In the genomic region with DNA sequence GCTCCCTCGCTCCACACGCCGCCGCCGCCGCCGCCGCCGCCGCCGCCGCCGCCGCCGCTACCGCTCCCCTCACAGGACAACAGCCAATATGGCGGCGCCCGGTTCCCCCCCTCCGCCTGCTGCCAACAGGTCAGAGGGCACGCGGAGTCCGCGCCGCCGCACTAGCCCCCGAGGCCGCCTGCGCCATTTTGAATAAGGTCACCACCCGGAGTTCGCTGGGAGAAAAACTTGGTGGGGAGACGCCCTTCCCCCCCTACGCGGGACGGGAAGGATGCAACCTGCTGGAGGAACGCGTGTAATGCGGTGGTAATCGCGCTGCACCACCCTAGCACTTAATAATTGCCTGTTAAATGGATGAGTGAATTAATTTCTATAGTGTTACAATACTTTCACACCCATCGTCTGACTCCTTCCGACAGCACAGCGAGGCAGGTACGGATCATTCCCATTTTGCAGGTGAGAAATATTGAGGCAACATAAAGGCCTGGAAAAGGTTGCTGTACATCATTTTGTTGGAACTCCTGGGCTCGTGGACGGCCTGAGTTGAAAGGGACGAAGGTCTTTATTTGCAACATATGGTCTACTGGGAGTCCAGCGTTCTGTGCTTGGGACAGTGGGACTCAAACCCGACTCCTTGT, we compare ENCODE assay signal across 8 cellular contexts. TPM values are rescaled to one million over a fixed set of nuclear protein-coding genes. Genes with fewer than 3 reads are reported as not detected.
DNase-seq lines count a peak whose midpoint lies in the region; ATAC-seq and TF ChIP-seq lines count a peak whose summit lies in the region.

A gene (minus strand): TSS at position 90 of the 638 bp plus-strand sequence. CDS start 105 bp downstream, outside the sequence.

- H3K9ac ChIP-seq in trophoblast cell (ENCODE audit: low read length), result peak within 1 kb of the TSS; percentile 94

- peaks cover 16% of the 10 kb centered on the region for H3K79me2 ChIP-seq in trophoblast cell (ENCODE audit: control insufficient read depth, insufficient read depth, low read length, poor library complexity)

- H3K9me3 ChIP-seq in cardiac muscle cell (ENCODE audit: low read depth), result no peaks in the 10 kb centered on the region
- H3K9me3 ChIP-seq in trophoblast cell (ENCODE audit: insufficient read depth, low read depth, low read length), result no peaks in the 10 kb centered on the region
- no peaks in the 10 kb centered on the region for H3K9me3 ChIP-seq in tibial nerve

- H3K27me3 ChIP-seq in cardiac muscle cell (no peaks in the 10 kb centered on the region), trophoblast cell (ENCODE audit: insufficient read depth, low read length) (no peaks in the 10 kb centered on the region), tibial nerve (no peaks in the 10 kb centered on the region)

- peak within 1 kb of the TSS; percentile 68 for H2BK120ac ChIP-seq in trophoblast cell (ENCODE audit: insufficient read depth, low read length, poor library complexity)

- H3K36me3 Mint-ChIP-seq in activated naive CD8-positive, alpha-beta T cell treated with anti-CD3 and anti-CD28 coated beads, Interleukin-2, amount 50 U/mL, for 24 hours (ENCODE audit: low read depth), result peaks cover 12% of the 10 kb centered on the region

- H3K79me1 ChIP-seq in trophoblast cell (ENCODE audit: low read length), result peaks cover 6% of the 10 kb centered on the region

- no peaks in the 10 kb centered on the region for H3K27me3 Mint-ChIP-seq in activated naive CD8-positive, alpha-beta T cell treated with anti-CD3 and anti-CD28 coated beads, Interleukin-2, amount 50 U/mL, for 24 hours

- no peaks in the 10 kb centered on the region for H3K9me3 Mint-ChIP-seq in activated naive CD8-positive, alpha-beta T cell treated with anti-CD3 and anti-CD28 coated beads, Interleukin-2, amount 50 U/mL, for 24 hours

- H3K4me1 Mint-ChIP-seq in activated naive CD8-positive, alpha-beta T cell treated with anti-CD3 and anti-CD28 coated beads, Interleukin-2, amount 50 U/mL, for 24 hours, result peaks cover 31% of the 10 kb centered on the region

- peak within 1 kb of the TSS; percentile 65 for H2BK5ac ChIP-seq in trophoblast cell (ENCODE audit: low read depth, low read length, poor library complexity)

- peak within 1 kb of the TSS; percentile 93 for H4K91ac ChIP-seq in trophoblast cell (ENCODE audit: low read depth, low read length)

- peak; percentile 94 for DNase-seq in GM12865 (ENCODE audit: low read depth)
- peak; percentile 79 for DNase-seq in NCI-H1105 treated with DMSO at 0.1 percent for 48 hours (lab: John Stamatoyannopoulos, UW)
- peak; percentile 95 for DNase-seq in SW480 (ENCODE audit: low spot score)
- peak; percentile 97 for DNase-seq in activated naive CD8-positive, alpha-beta T cell treated with anti-CD3 and anti-CD28 coated beads, Interleukin-2, amount 50 U/mL, for 24 hours
- DNase-seq in cardiac muscle cell (ENCODE audit: low read depth in 1 of 2, low spot score in 1 of 2), result peak; percentile 94 to 95
- peak; percentile 90 to 94 for DNase-seq in trophoblast cell
- DNase-seq in tibial nerve (ENCODE audit: low spot score in 2 of 2), result peak; percentile 82 to 84

- H2AFZ ChIP-seq in trophoblast cell (ENCODE audit: insufficient read depth, low read length, poor library complexity), result peak within 1 kb of the TSS; percentile 87

- TF ChIP-seq EP300 in tibial nerve (IDR thresholded peaks at IDR 0.05), result peak in 1 of 2 donors; percentile 60

- peak within 1 kb of the TSS; percentile 93 for H3K14ac ChIP-seq in trophoblast cell (ENCODE audit: low read length)

- ATAC-seq in HG02623 (IDR thresholded peaks at IDR 0.05; ENCODE audit: unreplicated experiment), result peak; percentile 82
- ATAC-seq in activated naive CD8-positive, alpha-beta T cell treated with anti-CD3 and anti-CD28 coated beads, Interleukin-2, amount 50 U/mL, for 24 hours, result peak; percentile 95

- peak within 1 kb of the TSS; percentile 25 for H3K4ac ChIP-seq in trophoblast cell (ENCODE audit: low read depth, low read length)

- peak within 1 kb of the TSS; percentile 69 for H3K18ac ChIP-seq in trophoblast cell (ENCODE audit: low read length)

- no CpG with 5 or more reads among the region's 49 CpGs for WGBS in trophoblast cell (ENCODE audit: extremely low coverage, insufficient coverage, insufficient read length)
- 12 to 15% methylated on average over 21 to 28 of the region's 49 CpGs for WGBS in tibial nerve, 2 donors

- peaks cover 6% of the 10 kb centered on the region for H3K36me3 ChIP-seq in cardiac muscle cell
- H3K36me3 ChIP-seq in trophoblast cell (ENCODE audit: control insufficient read depth in 1 of 2, insufficient read depth in 2 of 2, low read length in 2 of 2), result peaks cover 6% of the 10 kb centered on the region in 2 experiments
- no peaks in the 10 kb centered on the region for H3K36me3 ChIP-seq in tibial nerve

- TF ChIP-seq CTCF in GM12865 (IDR thresholded peaks at IDR 0.05; ENCODE audit: insufficient read depth, low read depth, low read length, missing control alignments), result no peak
- peak; percentile 23 for TF ChIP-seq CTCF in cardiac muscle cell (IDR thresholded peaks at IDR 0.05; ENCODE audit: low read depth, low read length)
- no peak for TF ChIP-seq CTCF in tibial nerve (IDR thresholded peaks at IDR 0.05)

- H3K4me3 ChIP-seq in GM12865 (ENCODE audit: low read depth, low read length) (peak within 1 kb of the TSS; percentile 82), cardiac muscle cell (peak within 1 kb of the TSS; percentile 89), trophoblast cell (ENCODE audit: low read depth, low read length) (peak within 1 kb of the TSS; percentile 88), tibial nerve (peak within 1 kb of the TSS; percentile 76 to 99 (median 85))

- no peak within 1 kb of the TSS for H2BK12ac ChIP-seq in trophoblast cell (ENCODE audit: low read length)

- peak within 1 kb of the TSS; percentile 95 for H4K8ac ChIP-seq in trophoblast cell (ENCODE audit: low read depth, low read length)

- H2AK5ac ChIP-seq in trophoblast cell (ENCODE audit: low read length), result peak within 1 kb of the TSS; percentile 83

- peak within 1 kb of the TSS; percentile 14 for H3K23ac ChIP-seq in trophoblast cell (ENCODE audit: low read length)

- peaks cover 16% of the 10 kb centered on the region for H3K4me1 ChIP-seq in cardiac muscle cell (ENCODE audit: low read depth)
- H3K4me1 ChIP-seq in trophoblast cell (ENCODE audit: control insufficient read depth in 1 of 2, insufficient read depth in 2 of 2, low read length in 2 of 2), result peaks cover 7 to 13% of the 10 kb centered on the region in 2 experiments
- peaks cover 0 to 36% (median 10%) of the 10 kb centered on the region in 4 donors for H3K4me1 ChIP-seq in tibial nerve

- no peak for TF ChIP-seq POLR2A in tibial nerve (IDR thresholded peaks at IDR 0.05)

- peak within 1 kb of the TSS; percentile 74 for H4K12ac ChIP-seq in trophoblast cell (ENCODE audit: low read depth, low read length)

- H3K4me3 Mint-ChIP-seq in activated naive CD8-positive, alpha-beta T cell treated with anti-CD3 and anti-CD28 coated beads, Interleukin-2, amount 50 U/mL, for 24 hours, result peak within 1 kb of the TSS; percentile 82

- peak within 1 kb of the TSS; percentile 62 for H3K27ac Mint-ChIP-seq in activated naive CD8-positive, alpha-beta T cell treated with anti-CD3 and anti-CD28 coated beads, Interleukin-2, amount 50 U/mL, for 24 hours

- H3K4me2 ChIP-seq in trophoblast cell (ENCODE audit: low read length), result peak within 1 kb of the TSS; percentile 92

- H3K27ac ChIP-seq in cardiac muscle cell, result peak within 1 kb of the TSS; percentile 75
- peak within 1 kb of the TSS; percentile 34 for H3K27ac ChIP-seq in trophoblast cell (ENCODE audit: low read depth, low read length)
- peak within 1 kb of the TSS; percentile 56 to 90 (median 84) for H3K27ac ChIP-seq in tibial nerve

RNA-seq across cellular contexts. Expression of the gene that starts here (rescaled TPM):
- 62.2 and 80.9 TPM in 2 replicates for total RNA-seq in cardiac muscle cell
- 67.4 and 80.2 TPM in 2 replicates for polyA plus RNA-seq in cardiac muscle cell
- 30.0 and 32.0 TPM in 2 replicates for polyA plus RNA-seq in trophoblast cell (2013)
- 100 to 1,000 TPM in 3 of 4 donors, 10 to 100 TPM in 1; 82.4 to 152 (median 115) TPM for total RNA-seq in tibial nerve

Comparison
In these comparisons a context has a peak if more than half of its experiments do, and no peak if none do; other contexts are left out.
1. Peak in every context shown above with its lines: DNase-seq, ATAC-seq, H3K4me3 ChIP-seq and H3K27ac ChIP-seq.
2. H3K27ac ChIP-seq: peak in every context shown above with its lines; median percentile 84 in tibial nerve; 75 in cardiac muscle cell; 34 in trophoblast cell.